In the genomic region with DNA sequence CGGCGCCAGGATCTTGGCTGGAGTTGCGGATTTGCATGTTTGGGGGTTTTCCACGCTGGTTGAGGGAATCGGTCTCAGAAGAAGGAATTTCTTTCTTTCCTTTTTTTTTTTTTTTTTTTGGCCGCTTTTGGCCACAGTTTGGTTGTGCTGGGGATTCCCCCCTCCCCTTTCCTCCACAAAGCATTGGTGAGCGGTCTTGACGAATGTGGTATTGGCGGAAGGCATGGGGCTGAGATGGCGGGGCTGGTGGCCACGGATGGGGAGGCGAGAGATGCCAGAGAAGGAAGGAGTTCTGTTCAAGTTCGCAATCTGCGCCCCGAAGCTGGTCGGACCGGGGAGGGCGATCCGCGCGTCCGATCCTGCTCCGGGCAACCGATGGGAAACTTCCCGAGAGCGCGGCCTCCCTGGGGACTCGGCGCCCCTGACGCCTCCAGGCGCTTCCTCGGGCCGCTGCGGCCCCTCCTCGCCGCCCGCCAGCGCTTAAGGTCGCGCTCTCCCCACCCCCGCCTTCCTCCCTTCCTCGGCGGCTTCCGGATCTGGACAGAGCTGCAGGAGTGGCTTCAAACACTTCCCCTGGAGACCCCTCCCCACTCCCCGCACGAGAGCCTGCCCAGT, we compare ENCODE assay signal across 8 cellular contexts. TPM values are rescaled to one million over a fixed set of nuclear protein-coding genes. Genes with fewer than 3 reads are reported as not detected.
DNase-seq lines count a peak whose midpoint lies in the region; ATAC-seq and TF ChIP-seq lines count a peak whose summit lies in the region.

No MANE protein-coding gene starts in this region.

- H3K36me3 Mint-ChIP-seq in activated CD8-positive, alpha-beta T cell treated with anti-CD3 and anti-CD28 coated beads, Interleukin-2, amount 10 ng/mL, durations not matched to agents 7 days and 5 days (ENCODE audit: low read depth): peaks cover 12% of the 10 kb centered on the region

- peak; percentile 49 for ATAC-seq in activated CD8-positive, alpha-beta T cell treated with anti-CD3 and anti-CD28 coated beads, Interleukin-2, amount 10 ng/mL, durations not matched to agents 7 days and 5 days
- peak; percentile 30 to 51 for ATAC-seq in left cardiac atrium
- no peak for ATAC-seq in gastrocnemius medialis

- H3K9me3 ChIP-seq in AG04450 (ENCODE audit: control insufficient read depth, insufficient read depth, low read length) (no peaks in the 10 kb centered on the region), gastrocnemius medialis (no peaks in the 10 kb centered on the region)

- intact Hi-C loops in left cardiac atrium (cut with DNase I) (no loop called here), gastrocnemius medialis (cut with DNase I; ENCODE audit: low total_unique reads) (no loop called here)

- in situ Hi-C loops in GM13977 (cut with MboI; ENCODE audit: low pct_unique_long_range_greater_than_20kb, low sequenced_read_pairs, unreplicated experiment) (no loop called here), gastrocnemius medialis (cut with MboI; ENCODE audit: low sequenced_read_pairs in 4 of 4) (loop anchor here in 1 of 4 donors (25.0 kb wide), 1 partner anchor 112 kb away; no protein-coding TSS in a partner anchor)

- H3K27ac ChIP-seq in AG04450 (ENCODE audit: low read depth, low read length) (no peak overlapping the region), gastrocnemius medialis (no peak overlapping the region)

- POLR2A ChIA-PET in AG04450 (lab: Yijun Ruan, JAX): interaction anchor here (0.6 to 0.7 kb wide), 3 partner anchors 20 to 228 kb away, joined by 7 to 9 read pairs (median 9); a partner anchor contains a TSS
- POLR2A ChIA-PET in activated CD8-positive, alpha-beta T cell treated with anti-CD3 and anti-CD28 coated beads, Interleukin-2, amount 10 ng/mL, durations not matched to agents 7 days and 5 days (lab: Charles Lee): no interaction called here

- CTCF ChIA-PET in AG04450 (lab: Charles Lee): no interaction called here
- CTCF ChIA-PET in activated CD8-positive, alpha-beta T cell treated with anti-CD3 and anti-CD28 coated beads, Interleukin-2, amount 10 ng/mL, durations not matched to agents 7 days and 5 days (lab: Charles Lee): no interaction called here

- peaks cover 37% of the 10 kb centered on the region for H3K27me3 Mint-ChIP-seq in activated CD8-positive, alpha-beta T cell treated with anti-CD3 and anti-CD28 coated beads, Interleukin-2, amount 10 ng/mL, durations not matched to agents 7 days and 5 days (ENCODE audit: low read depth)

- peak overlapping the region; percentile 64 for H3K4me3 Mint-ChIP-seq in activated CD8-positive, alpha-beta T cell treated with anti-CD3 and anti-CD28 coated beads, Interleukin-2, amount 10 ng/mL, durations not matched to agents 7 days and 5 days

- H3K27me3 ChIP-seq in AG04450 (ENCODE audit: control insufficient read depth, insufficient read depth, low read length): no peaks in the 10 kb centered on the region
- H3K27me3 ChIP-seq in gastrocnemius medialis: no peaks in the 10 kb centered on the region

- no peaks in the 10 kb centered on the region for H3K36me3 ChIP-seq in gastrocnemius medialis

- TF ChIP-seq POLR2A in gastrocnemius medialis (IDR thresholded peaks at IDR 0.05): no peak

- H3K4me3 ChIP-seq in AG04450 (ENCODE audit: low read depth, low read length) (peak overlapping the region; percentile 52), gastrocnemius medialis (peak overlapping the region; percentile 56 to 72 (median 62))

- no peak overlapping the region for H3K27ac Mint-ChIP-seq in activated CD8-positive, alpha-beta T cell treated with anti-CD3 and anti-CD28 coated beads, Interleukin-2, amount 10 ng/mL, durations not matched to agents 7 days and 5 days

- H3K9me3 Mint-ChIP-seq in activated CD8-positive, alpha-beta T cell treated with anti-CD3 and anti-CD28 coated beads, Interleukin-2, amount 10 ng/mL, durations not matched to agents 7 days and 5 days (ENCODE audit: insufficient read depth): no peaks in the 10 kb centered on the region

- DNase-seq in AG04450 (ENCODE audit: low read depth, low spot score) (no peak), GM13977 (ENCODE audit: low spot score) (peak; percentile 92), left cardiac atrium (peak; percentile 68), gastrocnemius medialis (no peak), NK-92 (lab: John Stamatoyannopoulos, UW; ENCODE audit: unreplicated experiment) (no peak), NCI-H187 (lab: John Stamatoyannopoulos, UW) (no peak), kidney tubule cell (ENCODE audit: low spot score) (no peak)
- peak; percentile 47 for DNase-seq in activated CD8-positive, alpha-beta T cell treated with anti-CD3 and anti-CD28 coated beads, Interleukin-2, amount 10 ng/mL, durations not matched to agents 7 days and 5 days

- H3K4me1 Mint-ChIP-seq in activated CD8-positive, alpha-beta T cell treated with anti-CD3 and anti-CD28 coated beads, Interleukin-2, amount 10 ng/mL, durations not matched to agents 7 days and 5 days (ENCODE audit: low read depth): peaks cover 42% of the 10 kb centered on the region

- peaks cover 4 to 19% of the 10 kb centered on the region in 2 donors for H3K4me1 ChIP-seq in gastrocnemius medialis

- TF ChIP-seq CTCF in AG04450 (IDR thresholded peaks at IDR 0.05; ENCODE audit: low read depth, low read length) (no peak), GM13977 (IDR thresholded peaks at IDR 0.05; ENCODE audit: extremely low read depth, insufficient read depth, missing control alignments) (no peak), gastrocnemius medialis (IDR thresholded peaks at IDR 0.05 in 4 of 5, conservative IDR thresholded peaks at IDR 0.05 in 1 of 5) (no peak)

RNA-seq across cellular contexts. Expression of a gene that starts 43.2 kb away (rescaled TPM):
- polyA plus RNA-seq in AG04450 (2011; rRNA removed): 2.1 and 3.2 TPM in 2 replicates
- 4.2 and 5.4 TPM in 2 replicates for polyA minus RNA-seq in AG04450 (2011; rRNA and poly(A)+ RNA removed)
- 10 to 100 TPM; 24.4 to 24.6 TPM for total RNA-seq in activated CD8-positive, alpha-beta T cell treated with anti-CD3 and anti-CD28 coated beads, Interleukin-2, amount 10 ng/mL, durations not matched to agents 7 days and 5 days
- total RNA-seq in left cardiac atrium: 10 to 100 TPM; 22.4 to 32.3 TPM
- 1 to 10 TPM; 2.1 to 6.7 (median 4.3) TPM for total RNA-seq in gastrocnemius medialis

Comparison
In these comparisons a context has a peak if more than half of its experiments do, and no peak if none do; other contexts are left out.
1. DNase-seq: peak in GM13977 (single experiment), activated CD8-positive, alpha-beta T cell treated with anti-CD3 and anti-CD28 coated beads, Interleukin-2, amount 10 ng/mL, durations not matched to agents 7 days and 5 days (single experiment) and left cardiac atrium (single experiment); none in AG04450 (single experiment), gastrocnemius medialis (0 of 2), NK-92 (single experiment), NCI-H187 (0 of 2) and kidney tubule cell (single experiment).
2. ATAC-seq: peak in activated CD8-positive, alpha-beta T cell treated with anti-CD3 and anti-CD28 coated beads, Interleukin-2, amount 10 ng/mL, durations not matched to agents 7 days and 5 days (single experiment) and left cardiac atrium (2 of 2); none in gastrocnemius medialis (0 of 2).